ENCODE assay signal across 27 cellular contexts in the genomic region with DNA sequence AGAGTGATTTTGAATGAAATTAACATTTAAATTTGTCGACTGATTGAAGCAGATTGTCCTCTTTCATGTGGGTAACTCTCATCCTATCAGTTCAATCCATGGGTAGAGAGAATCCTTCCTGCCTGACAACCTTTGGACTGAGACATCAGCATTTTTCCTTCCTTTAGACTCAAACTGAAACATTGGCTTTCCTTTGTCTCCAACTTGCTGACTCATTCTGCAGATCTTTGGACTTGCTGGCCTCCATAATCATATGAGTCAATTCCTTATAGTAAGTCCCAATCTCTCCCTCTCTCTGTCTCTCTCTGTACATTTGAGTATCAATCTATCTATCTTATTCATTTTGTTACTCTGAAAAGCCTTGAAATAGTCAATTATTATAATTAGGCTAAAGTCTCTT.
DNase-seq lines count a peak whose midpoint lies in the region; ATAC-seq and TF ChIP-seq lines count a peak whose summit lies in the region.
"Had no signal": no experiment of that assay in that cellular context is flagged by ENCODE, and none has a peak within 500 bp of the region (broad histone marks: within the 10 kb centered on the region; RNA-seq: fewer than 3 reads in every experiment).

No MANE protein-coding gene starts in this region.

- no peaks in the 10 kb centered on the region for H3F3A ChIP-seq in neural progenitor cell (ENCODE audit: low read depth)

- H3K27me3 Mint-ChIP-seq in neural progenitor cell (ENCODE audit: insufficient read depth, low read depth) (no peaks in the 10 kb centered on the region), nephron progenitor cell (ENCODE audit: low read depth, poor library complexity) (peaks cover 3% of the 10 kb centered on the region)
- H3K27me3 Mint-ChIP-seq: activated naive CD8-positive, alpha-beta T cell treated with anti-CD3 and anti-CD28 coated beads, Interleukin-2, amount 10 ng/mL, durations not matched to agents 7 days and 5 days; CD8-positive, alpha-beta memory T cell had no signal

- H3K9me3 Mint-ChIP-seq in neural progenitor cell = no peaks in the 10 kb centered on the region
- no peaks in the 10 kb centered on the region for H3K9me3 Mint-ChIP-seq in nephron progenitor cell
- peaks cover 5% of the 10 kb centered on the region for H3K9me3 Mint-ChIP-seq in stimulated activated effector memory CD8-positive, alpha-beta T cell treated with anti-CD3 and anti-CD28 coated beads, Interleukin-12 subunit alpha, Interleukin-12 subunit beta, amount 100 ng/mL, for 72 hours
- H3K9me3 Mint-ChIP-seq: activated naive CD8-positive, alpha-beta T cell treated with anti-CD3 and anti-CD28 coated beads, Interleukin-2, amount 10 ng/mL, durations not matched to agents 7 days and 5 days had no signal

- no peak overlapping the region for H3K27ac ChIP-seq in neural progenitor cell
- H3K27ac ChIP-seq: PC-9, prostate gland, skin epidermis, upper lobe of left lung had no signal

- no peak overlapping the region for H3K4me2 ChIP-seq in neural progenitor cell
- H3K4me2 ChIP-seq: PC-9 had no signal

- DNase-seq in DMS53 treated with DMSO at 0.1 percent for 48 hours (lab: John Stamatoyannopoulos, UW; ENCODE audit: unreplicated experiment) (peak; percentile 67), OCI-M1 (lab: John Stamatoyannopoulos, UW) (peak; percentile 36), epithelial cell of esophagus (ENCODE audit: low read depth) (peak; percentile 35), neural progenitor cell (ENCODE audit: low spot score) (no peak), nephron progenitor cell (no peak), COLO668 (lab: John Stamatoyannopoulos, UW; ENCODE audit: unreplicated experiment) (no peak)
- DNase-seq in stimulated activated effector memory CD8-positive, alpha-beta T cell treated with anti-CD3 and anti-CD28 coated beads, Interleukin-12 subunit alpha, Interleukin-12 subunit beta, amount 100 ng/mL, for 72 hours (ENCODE audit: low spot score in 2 of 2) = no peak
- DNase-seq: activated CD8-positive, alpha-beta T cell treated with anti-CD3 and anti-CD28 coated beads, Interleukin-2, amount 10 ng/mL, durations not matched to agents 7 days and 5 days; activated effector memory CD4-positive, alpha-beta T cell treated with anti-CD3 and anti-CD28 coated beads, Interleukin-2, amount 50 U/mL, for 16 hours; activated naive CD8-positive, alpha-beta T cell treated with anti-CD3 and anti-CD28 coated beads, Interleukin-2, amount 10 ng/mL, durations not matched to agents 7 days and 5 days; activated T-cell treated with anti-CD3 and anti-CD28 coated beads for 4 hours; CD8-positive, alpha-beta memory T cell; DND-41; effector CD8-positive, alpha-beta T cell; MG63; NCI-H2081; NCI-H345; PC-9; SIG-M5; stimulated activated CD4-positive, alpha-beta T cell treated with anti-CD3 and anti-CD28 coated beads, Interleukin-2, amount 100 ng/mL, for 24 hours; substantia nigra; T-helper 1 cell; upper lobe of left lung had no signal

- H2AFZ ChIP-seq in neural progenitor cell (replicated peaks) = peak overlapping the region; percentile 57
- H2AFZ ChIP-seq: PC-9 had no signal

- H3K79me2 ChIP-seq in neural progenitor cell (ENCODE audit: low read depth) = no peaks in the 10 kb centered on the region

- no peaks in the 10 kb centered on the region for H3K36me3 ChIP-seq in neural progenitor cell
- H3K36me3 ChIP-seq: HAP-1, MG63, prostate gland, upper lobe of left lung had no signal

- H3K4me3 ChIP-seq in epithelial cell of esophagus (ENCODE audit: low read length) = no peak overlapping the region
- H3K4me3 ChIP-seq in neural progenitor cell = no peak overlapping the region
- H3K4me3 ChIP-seq: HAP-1, MG63, PC-9, prostate gland, skin epidermis, upper lobe of left lung had no signal

- no peak for ATAC-seq in GM18858 (IDR thresholded peaks at IDR 0.05; ENCODE audit: unreplicated experiment)
- ATAC-seq in stimulated activated effector memory CD8-positive, alpha-beta T cell treated with anti-CD3 and anti-CD28 coated beads, Interleukin-12 subunit alpha, Interleukin-12 subunit beta, amount 100 ng/mL, for 72 hours = no peak
- ATAC-seq: activated CD8-positive, alpha-beta T cell treated with anti-CD3 and anti-CD28 coated beads, Interleukin-2, amount 10 ng/mL, durations not matched to agents 7 days and 5 days had no signal

- H3K4me1 Mint-ChIP-seq in neural progenitor cell (no peaks in the 10 kb centered on the region), nephron progenitor cell (peaks cover 5% of the 10 kb centered on the region)
- H3K4me1 Mint-ChIP-seq in stimulated activated effector memory CD8-positive, alpha-beta T cell treated with anti-CD3 and anti-CD28 coated beads, Interleukin-12 subunit alpha, Interleukin-12 subunit beta, amount 100 ng/mL, for 72 hours = no peaks in the 10 kb centered on the region
- H3K4me1 Mint-ChIP-seq: activated naive CD8-positive, alpha-beta T cell treated with anti-CD3 and anti-CD28 coated beads, Interleukin-2, amount 10 ng/mL, durations not matched to agents 7 days and 5 days; CD8-positive, alpha-beta memory T cell had no signal

- TF ChIP-seq CTCF in epithelial cell of esophagus (IDR thresholded peaks at IDR 0.05; ENCODE audit: insufficient read depth, low read depth, low read length, missing control alignments) (no peak), neural progenitor cell (IDR thresholded peaks at IDR 0.05) (no peak), nephron progenitor cell (IDR thresholded peaks at IDR 0.05) (no peak)

- H3K4me3 Mint-ChIP-seq in neural progenitor cell = no peak overlapping the region
- no peak overlapping the region for H3K4me3 Mint-ChIP-seq in nephron progenitor cell
- H3K4me3 Mint-ChIP-seq in stimulated activated effector memory CD8-positive, alpha-beta T cell treated with anti-CD3 and anti-CD28 coated beads, Interleukin-12 subunit alpha, Interleukin-12 subunit beta, amount 100 ng/mL, for 72 hours = no peak overlapping the region
- H3K4me3 Mint-ChIP-seq: activated CD8-positive, alpha-beta T cell treated with anti-CD3 and anti-CD28 coated beads, Interleukin-2, amount 10 ng/mL, durations not matched to agents 7 days and 5 days; activated naive CD8-positive, alpha-beta T cell treated with anti-CD3 and anti-CD28 coated beads, Interleukin-2, amount 10 ng/mL, durations not matched to agents 7 days and 5 days; CD8-positive, alpha-beta memory T cell had no signal

- H3K4me1 ChIP-seq in neural progenitor cell = no peaks in the 10 kb centered on the region
- H3K4me1 ChIP-seq: HAP-1, prostate gland, upper lobe of left lung had no signal

- H3K36me3 Mint-ChIP-seq in neural progenitor cell = no peaks in the 10 kb centered on the region
- no peaks in the 10 kb centered on the region for H3K36me3 Mint-ChIP-seq in nephron progenitor cell (ENCODE audit: low read depth)
- H3K36me3 Mint-ChIP-seq in stimulated activated effector memory CD8-positive, alpha-beta T cell treated with anti-CD3 and anti-CD28 coated beads, Interleukin-12 subunit alpha, Interleukin-12 subunit beta, amount 100 ng/mL, for 72 hours = no peaks in the 10 kb centered on the region
- H3K36me3 Mint-ChIP-seq: activated naive CD8-positive, alpha-beta T cell treated with anti-CD3 and anti-CD28 coated beads, Interleukin-2, amount 10 ng/mL, durations not matched to agents 7 days and 5 days; CD8-positive, alpha-beta memory T cell had no signal

- H3K27ac Mint-ChIP-seq in neural progenitor cell = no peak overlapping the region
- no peak overlapping the region for H3K27ac Mint-ChIP-seq in nephron progenitor cell
- H3K27ac Mint-ChIP-seq in stimulated activated effector memory CD8-positive, alpha-beta T cell treated with anti-CD3 and anti-CD28 coated beads, Interleukin-12 subunit alpha, Interleukin-12 subunit beta, amount 100 ng/mL, for 72 hours = no peak overlapping the region
- H3K27ac Mint-ChIP-seq: activated CD8-positive, alpha-beta T cell treated with anti-CD3 and anti-CD28 coated beads, Interleukin-2, amount 10 ng/mL, durations not matched to agents 7 days and 5 days; activated naive CD8-positive, alpha-beta T cell treated with anti-CD3 and anti-CD28 coated beads, Interleukin-2, amount 10 ng/mL, durations not matched to agents 7 days and 5 days; CD8-positive, alpha-beta memory T cell had no signal

- no peak overlapping the region for H3K9ac ChIP-seq in neural progenitor cell

- H4K20me1 ChIP-seq in neural progenitor cell (ENCODE audit: low read depth) = no peaks in the 10 kb centered on the region

- H3K27me3 ChIP-seq in neural progenitor cell = no peaks in the 10 kb centered on the region
- H3K27me3 ChIP-seq: MG63, upper lobe of left lung had no signal

- H3K9me3 ChIP-seq in neural progenitor cell (ENCODE audit: low read depth) = no peaks in the 10 kb centered on the region
- H3K9me3 ChIP-seq: HAP-1, MG63, prostate gland, upper lobe of left lung had no signal

Comparison
In these comparisons a context has a peak if more than half of its experiments do, and no peak if none do; other contexts are left out.
1. DNase-seq: peak in DMS53 treated with DMSO at 0.1 percent for 48 hours (single experiment), OCI-M1 (single experiment) and epithelial cell of esophagus (single experiment); none in neural progenitor cell (single experiment), nephron progenitor cell (single experiment), stimulated activated effector memory CD8-positive, alpha-beta T cell treated with anti-CD3 and anti-CD28 coated beads, Interleukin-12 subunit alpha, Interleukin-12 subunit beta, amount 100 ng/mL, for 72 hours (0 of 2) and COLO668 (single experiment).